1 cellular context compared by ENCODE assay signal in genomic region chr16:88452485-88453216, GRCh38.
TF ChIP-seq lines count a peak whose summit lies in the region.

No MANE protein-coding gene starts in this region.

TF ChIP-seq in K562, 482 proteins besides CTCF, POLR2A, EP300 and RAD21 (continued from another document and continues in another):
- peak; percentile 21 for TF ChIP-seq PRDM10 (IDR thresholded peaks at IDR 0.05; ENCODE audit: partially characterized antibody)
- peak; percentile 32 for TF ChIP-seq NEUROD1 (IDR thresholded peaks at IDR 0.05; ENCODE audit: borderline replicate concordance, low read depth, low read length, partially characterized antibody)
- no peak for TF ChIP-seq BACH1 (tag; IDR thresholded peaks at IDR 0.05)
- TF ChIP-seq ARID3B (CRISPR knock-in tag; IDR thresholded peaks at IDR 0.05; ENCODE audit: borderline replicate concordance) = no peak
- TF ChIP-seq SAFB2 (IDR thresholded peaks at IDR 0.05; ENCODE audit: borderline replicate concordance, low read depth, low read length, severe bottlenecking) = no peak
- no peak for TF ChIP-seq CLOCK (CRISPR knock-in tag; IDR thresholded peaks at IDR 0.05; ENCODE audit: borderline replicate concordance)
- TF ChIP-seq ZNF589 (CRISPR knock-in tag; IDR thresholded peaks at IDR 0.05; ENCODE audit: low read depth) = no peak
- TF ChIP-seq CTCFL (IDR thresholded peaks at IDR 0.05; ENCODE audit: borderline replicate concordance, insufficient read depth, low read depth, low read length, poor library complexity, severe bottlenecking) = no peak
- no peak for TF ChIP-seq OTX1 (CRISPR knock-in tag; IDR thresholded peaks at IDR 0.05)
- no peak for TF ChIP-seq ZNF398 (CRISPR knock-in tag; IDR thresholded peaks at IDR 0.05)
- no peak for TF ChIP-seq POLR2H (tag; IDR thresholded peaks at IDR 0.05; ENCODE audit: low read depth)
- TF ChIP-seq XRCC5 (IDR thresholded peaks at IDR 0.05; ENCODE audit: low read depth, low read length) = no peak; the same call in 1 of the 2 replicates
- 0 out of 2 replicates have a peak, but pooled peaks have one; percentile 79 for TF ChIP-seq ZNF431 (CRISPR knock-in tag; IDR thresholded peaks at IDR 0.05)
- TF ChIP-seq ZBTB17 (CRISPR knock-in tag; IDR thresholded peaks at IDR 0.05) = no peak
- no peak for TF ChIP-seq ATF6 (CRISPR knock-in tag; IDR thresholded peaks at IDR 0.05)
- no peak for TF ChIP-seq STAT5B (CRISPR knock-in tag; IDR thresholded peaks at IDR 0.05)
- no peak for TF ChIP-seq CEBPG (CRISPR knock-in tag; IDR thresholded peaks at IDR 0.05)
- TF ChIP-seq CEBPG (tag; conservative IDR thresholded peaks at IDR 0.05 in 1 of 2, IDR thresholded peaks at IDR 0.05 in 1 of 2) = no peak
- no peak for TF ChIP-seq HMG20A (CRISPR knock-in tag; conservative IDR thresholded peaks at IDR 0.05)
- TF ChIP-seq TAF15 (IDR thresholded peaks at IDR 0.05; ENCODE audit: low read depth, low read length) = no peak
- TF ChIP-seq MNT (conservative IDR thresholded peaks at IDR 0.05) = peak; percentile 99
- peak; percentile 85; the same call in 1 of the 2 replicates for TF ChIP-seq ZNF224 (CRISPR knock-in tag; IDR thresholded peaks at IDR 0.05)
- no peak for TF ChIP-seq STAT5A (IDR thresholded peaks at IDR 0.05; ENCODE audit: borderline replicate concordance, low read length)
- no peak for TF ChIP-seq RFX7 (CRISPR knock-in tag; IDR thresholded peaks at IDR 0.05)
- TF ChIP-seq MCM7 (IDR thresholded peaks at IDR 0.05) = no peak
- TF ChIP-seq TOE1 (IDR thresholded peaks at IDR 0.05; ENCODE audit: borderline replicate concordance) = no peak; the same call in 1 of the 2 replicates
- TF ChIP-seq TOE1 (CRISPR knock-in tag; IDR thresholded peaks at IDR 0.05; ENCODE audit: borderline replicate concordance, low read depth) = no peak
- TF ChIP-seq CREBBP (IDR thresholded peaks at IDR 0.05; ENCODE audit: low read depth, low read length) = no peak
- TF ChIP-seq TFAM (CRISPR knock-in tag; conservative IDR thresholded peaks at IDR 0.05) = no peak
- TF ChIP-seq E2F1 (CRISPR knock-in tag; IDR thresholded peaks at IDR 0.05) = peak; percentile 90
- TF ChIP-seq E2F5 (CRISPR knock-in tag; IDR thresholded peaks at IDR 0.05) = no peak
- no peak for TF ChIP-seq ZNF512 (tag; IDR thresholded peaks at IDR 0.05)
- TF ChIP-seq SREBF2 (CRISPR knock-in tag; IDR thresholded peaks at IDR 0.05) = peak; percentile 48; the same call in 1 of the 2 replicates
- TF ChIP-seq KAT7 (CRISPR knock-in tag; IDR thresholded peaks at IDR 0.05; ENCODE audit: borderline replicate concordance) = peak; percentile 65; the same call in 1 of the 2 replicates
- peak in 1 of 2 experiments; percentile 94; a peak in 2 of 4 replicates for TF ChIP-seq HDAC1 (IDR thresholded peaks at IDR 0.05)
- no peak for TF ChIP-seq BRCA1 (IDR thresholded peaks at IDR 0.05)
- TF ChIP-seq BRCA1 (CRISPR knock-in tag; IDR thresholded peaks at IDR 0.05) = 0 out of 2 replicates have a peak, but pooled peaks have one; percentile 30
- no peak for TF ChIP-seq EWSR1 (IDR thresholded peaks at IDR 0.05; ENCODE audit: borderline replicate concordance, low read depth, partially characterized antibody)
- TF ChIP-seq PYGO2 (tag; IDR thresholded peaks at IDR 0.05) = no peak
- 0 out of 2 replicates have a peak, but pooled peaks have one; percentile 54 for TF ChIP-seq RB1 (IDR thresholded peaks at IDR 0.05; ENCODE audit: low read depth)
- no peak for TF ChIP-seq GATA2 (CRISPR knock-in tag; IDR thresholded peaks at IDR 0.05)
- no peak; the same call in 1 of the 2 replicates for TF ChIP-seq SMARCC2 (IDR thresholded peaks at IDR 0.05; ENCODE audit: low read depth)
